In the genomic region with DNA sequence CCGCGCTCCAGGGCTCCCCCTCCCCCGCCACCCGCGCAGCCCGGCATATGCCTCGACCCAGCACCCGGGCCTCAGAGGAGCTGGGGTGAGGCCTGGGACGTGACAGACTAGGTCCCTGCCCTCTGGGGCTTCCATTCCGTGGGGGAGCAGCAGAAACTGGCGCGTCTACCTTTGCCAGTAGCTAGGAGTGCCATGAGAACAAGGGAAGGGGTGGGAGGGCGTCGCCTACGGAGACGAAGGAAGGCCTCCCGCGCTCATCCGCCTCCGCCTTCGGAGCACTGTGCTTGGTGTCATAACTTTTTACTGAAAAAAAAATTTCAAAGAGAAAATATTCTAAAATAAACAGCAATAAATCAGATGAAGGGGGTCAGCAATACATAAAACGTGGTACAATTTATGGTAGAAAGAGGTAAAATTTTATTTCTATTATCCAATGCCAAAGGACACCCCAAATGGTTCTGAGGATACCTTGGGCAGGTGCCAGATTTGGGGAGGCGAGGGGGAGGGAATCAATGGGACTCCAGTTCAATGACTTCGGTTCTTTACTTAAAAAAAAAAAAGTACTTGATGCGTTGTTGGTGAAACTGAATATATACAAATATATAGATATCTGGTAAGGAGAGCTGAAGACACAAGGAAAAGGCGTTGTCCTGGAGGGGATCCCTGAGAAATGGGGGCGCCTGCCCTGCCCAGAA, we compare ENCODE assay signal across 8 cellular contexts. TPM values are rescaled to one million over a fixed set of nuclear protein-coding genes. Genes with fewer than 3 reads are reported as not detected.
DNase-seq lines count a peak whose midpoint lies in the region; ATAC-seq and TF ChIP-seq lines count a peak whose summit lies in the region.

No MANE protein-coding gene starts in this region.

- intact Hi-C loops in natural killer cell (cut with micrococcal nuclease) = no loop called here

- H3K27me3 Mint-ChIP-seq in natural killer cell (ENCODE audit: low read depth in 2 of 2) = peaks cover 21 to 26% of the 10 kb centered on the region in 2 donors
- peaks cover 7 to 15% of the 10 kb centered on the region in 2 donors for H3K27me3 Mint-ChIP-seq in natural killer cell treated with Interleukin-12 subunit alpha and Interleukin-12 subunit beta and Interleukin-15 and Interleukin-18, amount 100 ng/mL, for 72 hours

- no peak for DNase-seq in natural killer cell
- no peak for DNase-seq in natural killer cell treated with Interleukin-12 subunit alpha and Interleukin-12 subunit beta and Interleukin-15 and Interleukin-18, amount 100 ng/mL, for 72 hours (ENCODE audit: low spot score)
- DNase-seq in activated naive CD4-positive, alpha-beta T cell treated with anti-CD3 and anti-CD28 coated beads, Interleukin-2, amount 50 U/mL, for 72 hours (ENCODE audit: low spot score in 2 of 2) = peak in 1 of 2 donors; percentile 43
- peak; percentile 54 for DNase-seq in iPS-NIHi7 (ENCODE audit: extremely low spot score)
- no peak for DNase-seq in stimulated activated effector memory CD8-positive, alpha-beta T cell treated with anti-CD3 and anti-CD28 coated beads, Interleukin-12 subunit alpha, Interleukin-12 subunit beta, amount 100 ng/mL, for 72 hours (ENCODE audit: low spot score in 2 of 2)
- DNase-seq in COLO829 (ENCODE audit: low spot score) = no peak
- no peak for DNase-seq in inferior parietal cortex (ENCODE audit: extremely low spot score)

- no peak for TF ChIP-seq CTCF in natural killer cell (IDR thresholded peaks at IDR 0.05)

- ATAC-seq in natural killer cell = no peak
- ATAC-seq in natural killer cell treated with Interleukin-12 subunit alpha and Interleukin-12 subunit beta and Interleukin-15 and Interleukin-18, amount 100 ng/mL, for 72 hours = no peak
- no peak for ATAC-seq in activated naive CD4-positive, alpha-beta T cell treated with anti-CD3 and anti-CD28 coated beads, Interleukin-2, amount 50 U/mL, for 72 hours
- no peak for ATAC-seq in stimulated activated effector memory CD8-positive, alpha-beta T cell treated with anti-CD3 and anti-CD28 coated beads, Interleukin-12 subunit alpha, Interleukin-12 subunit beta, amount 100 ng/mL, for 72 hours
- ATAC-seq in GM19455 (IDR thresholded peaks at IDR 0.05; ENCODE audit: unreplicated experiment) = no peak

- no peak overlapping the region for H3K27ac Mint-ChIP-seq in natural killer cell
- no peak overlapping the region for H3K27ac Mint-ChIP-seq in natural killer cell treated with Interleukin-12 subunit alpha and Interleukin-12 subunit beta and Interleukin-15 and Interleukin-18, amount 100 ng/mL, for 72 hours
- peak overlapping the region; percentile 88 to 94 for H3K27ac Mint-ChIP-seq in activated naive CD4-positive, alpha-beta T cell treated with anti-CD3 and anti-CD28 coated beads, Interleukin-2, amount 50 U/mL, for 72 hours
- H3K27ac Mint-ChIP-seq in stimulated activated effector memory CD8-positive, alpha-beta T cell treated with anti-CD3 and anti-CD28 coated beads, Interleukin-12 subunit alpha, Interleukin-12 subunit beta, amount 100 ng/mL, for 72 hours = peak overlapping the region; percentile 78

- peak overlapping the region; percentile 60 for H3K4me3 Mint-ChIP-seq in natural killer cell
- no peak overlapping the region for H3K4me3 Mint-ChIP-seq in natural killer cell treated with Interleukin-12 subunit alpha and Interleukin-12 subunit beta and Interleukin-15 and Interleukin-18, amount 100 ng/mL, for 72 hours
- H3K4me3 Mint-ChIP-seq in stimulated activated effector memory CD8-positive, alpha-beta T cell treated with anti-CD3 and anti-CD28 coated beads, Interleukin-12 subunit alpha, Interleukin-12 subunit beta, amount 100 ng/mL, for 72 hours = peak overlapping the region; percentile 81

- no peaks in the 10 kb centered on the region for H3K9me3 Mint-ChIP-seq in natural killer cell
- H3K9me3 Mint-ChIP-seq in natural killer cell treated with Interleukin-12 subunit alpha and Interleukin-12 subunit beta and Interleukin-15 and Interleukin-18, amount 100 ng/mL, for 72 hours = no peaks in the 10 kb centered on the region
- H3K9me3 Mint-ChIP-seq in activated naive CD4-positive, alpha-beta T cell treated with anti-CD3 and anti-CD28 coated beads, Interleukin-2, amount 50 U/mL, for 72 hours = no peaks in the 10 kb centered on the region
- no peaks in the 10 kb centered on the region for H3K9me3 Mint-ChIP-seq in stimulated activated effector memory CD8-positive, alpha-beta T cell treated with anti-CD3 and anti-CD28 coated beads, Interleukin-12 subunit alpha, Interleukin-12 subunit beta, amount 100 ng/mL, for 72 hours

- no peaks in the 10 kb centered on the region for H3K36me3 Mint-ChIP-seq in natural killer cell
- H3K36me3 Mint-ChIP-seq in natural killer cell treated with Interleukin-12 subunit alpha and Interleukin-12 subunit beta and Interleukin-15 and Interleukin-18, amount 100 ng/mL, for 72 hours = no peaks in the 10 kb centered on the region
- no peaks in the 10 kb centered on the region for H3K36me3 Mint-ChIP-seq in activated naive CD4-positive, alpha-beta T cell treated with anti-CD3 and anti-CD28 coated beads, Interleukin-2, amount 50 U/mL, for 72 hours
- no peaks in the 10 kb centered on the region for H3K36me3 Mint-ChIP-seq in stimulated activated effector memory CD8-positive, alpha-beta T cell treated with anti-CD3 and anti-CD28 coated beads, Interleukin-12 subunit alpha, Interleukin-12 subunit beta, amount 100 ng/mL, for 72 hours

- peaks cover 9 to 18% of the 10 kb centered on the region in 2 donors for H3K4me1 Mint-ChIP-seq in natural killer cell
- H3K4me1 Mint-ChIP-seq in natural killer cell treated with Interleukin-12 subunit alpha and Interleukin-12 subunit beta and Interleukin-15 and Interleukin-18, amount 100 ng/mL, for 72 hours (ENCODE audit: low read depth in 2 of 2) = peaks cover 8 to 9% of the 10 kb centered on the region in 2 donors
- H3K4me1 Mint-ChIP-seq in stimulated activated effector memory CD8-positive, alpha-beta T cell treated with anti-CD3 and anti-CD28 coated beads, Interleukin-12 subunit alpha, Interleukin-12 subunit beta, amount 100 ng/mL, for 72 hours = peaks cover 20% of the 10 kb centered on the region

RNA-seq across cellular contexts. Expression of gene GRID1, which starts 35.1 kb away (rescaled TPM):
- total RNA-seq in natural killer cell = not detected
- not detected for total RNA-seq in natural killer cell treated with Interleukin-12 subunit alpha and Interleukin-12 subunit beta and Interleukin-15 and Interleukin-18, amount 100 ng/mL, for 72 hours
- not detected for total RNA-seq in activated naive CD4-positive, alpha-beta T cell treated with anti-CD3 and anti-CD28 coated beads, Interleukin-2, amount 50 U/mL, for 72 hours

Comparison
In these comparisons a context has a peak if more than half of its experiments do, and no peak if none do; other contexts are left out.
1. H3K27ac Mint-ChIP-seq: peak in activated naive CD4-positive, alpha-beta T cell treated with anti-CD3 and anti-CD28 coated beads, Interleukin-2, amount 50 U/mL, for 72 hours (2 of 2) and stimulated activated effector memory CD8-positive, alpha-beta T cell treated with anti-CD3 and anti-CD28 coated beads, Interleukin-12 subunit alpha, Interleukin-12 subunit beta, amount 100 ng/mL, for 72 hours (single experiment); none in natural killer cell (0 of 2) and natural killer cell treated with Interleukin-12 subunit alpha and Interleukin-12 subunit beta and Interleukin-15 and Interleukin-18, amount 100 ng/mL, for 72 hours (0 of 2).